ENCODE assay signal across 11 cellular contexts in the genomic region with DNA sequence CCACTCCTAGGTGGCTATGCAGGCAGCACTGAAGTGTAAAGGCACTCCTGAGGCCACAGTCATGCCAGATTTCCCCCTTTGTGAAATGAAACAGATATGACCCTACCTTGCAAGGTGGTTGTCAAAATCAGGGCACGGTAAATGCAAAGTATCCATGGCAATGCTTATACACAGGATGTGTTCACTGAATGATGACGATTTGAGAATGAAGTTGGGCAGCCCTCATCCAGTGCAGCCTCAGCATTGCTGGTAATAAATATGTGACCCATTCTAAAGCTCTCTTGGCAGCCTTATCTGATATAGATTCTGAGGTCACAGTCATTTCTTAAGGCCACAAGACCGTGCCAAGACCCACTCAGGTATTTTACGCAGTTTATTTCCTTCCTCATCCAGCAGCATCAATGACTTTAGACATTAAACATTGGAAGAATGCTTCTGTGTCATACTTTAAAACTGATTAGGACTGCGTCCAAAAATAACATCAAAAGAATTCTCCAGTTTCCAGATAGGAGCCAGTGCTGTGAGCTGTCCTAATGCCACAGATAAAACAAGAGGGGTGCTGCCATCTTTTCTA.
DNase-seq lines count a peak whose midpoint lies in the region; ATAC-seq and TF ChIP-seq lines count a peak whose summit lies in the region.
"Had no signal": no experiment of that assay in that cellular context is flagged by ENCODE, and none has a peak within 500 bp of the region (broad histone marks: within the 10 kb centered on the region; RNA-seq: fewer than 3 reads in every experiment).

No MANE protein-coding gene starts in this region.

- H3K4ac ChIP-seq in H9 (ENCODE audit: low read depth, low read length): no peak overlapping the region

- TF ChIP-seq CTCF in body of pancreas (IDR thresholded peaks at IDR 0.05): no peak
- no peak for TF ChIP-seq CTCF in kidney epithelial cell (IDR thresholded peaks at IDR 0.05; ENCODE audit: insufficient read depth, low read length, poor library complexity, severe bottlenecking)
- no peak for TF ChIP-seq CTCF in H9 (conservative IDR thresholded peaks at IDR 0.05)

- no peak overlapping the region for H3K23ac ChIP-seq in H9 (ENCODE audit: insufficient read length, low read depth, low read length)

- no peak overlapping the region for H3T11ph ChIP-seq in H9 (ENCODE audit: low read length)

- H2BK12ac ChIP-seq in H9 (ENCODE audit: insufficient read length, low read depth, low read length): no peak overlapping the region

- H3K4me1 Mint-ChIP-seq in H9: peaks cover 3 to 4% of the 10 kb centered on the region in 2 experiments
- H3K4me1 Mint-ChIP-seq: B cell had no signal

- peaks cover 26% of the 10 kb centered on the region for H3K27me3 Mint-ChIP-seq in H9 (ENCODE audit: low read depth)
- H3K27me3 Mint-ChIP-seq: B cell had no signal

- H2AFZ ChIP-seq in H9 (ENCODE audit: low read length): no peak overlapping the region

- H2BK5ac ChIP-seq in H9 (ENCODE audit: insufficient read length, low read length): no peak overlapping the region

- H3K4me1 ChIP-seq in body of pancreas (no peaks in the 10 kb centered on the region), H9 (ENCODE audit: insufficient read depth, low read length) (no peaks in the 10 kb centered on the region)

- no peak overlapping the region for H3K4me3 Mint-ChIP-seq in H9
- H3K4me3 Mint-ChIP-seq: B cell had no signal

- no peak overlapping the region for H3K27ac Mint-ChIP-seq in H9
- H3K27ac Mint-ChIP-seq: B cell had no signal

- H3K79me2 ChIP-seq in H9 (ENCODE audit: insufficient read depth, low read length): no peaks in the 10 kb centered on the region

- H2BK20ac ChIP-seq in H9 (ENCODE audit: low read depth, low read length, poor library complexity, severe bottlenecking): no peak overlapping the region

- no peaks in the 10 kb centered on the region for H4K20me1 ChIP-seq in H9 (ENCODE audit: control insufficient read depth, insufficient read depth, insufficient read length)

- no peaks in the 10 kb centered on the region for H3K23me2 ChIP-seq in H9 (ENCODE audit: insufficient read length, low read depth, low read length, poor library complexity, severe bottlenecking)

- H3K9me3 ChIP-seq in body of pancreas (no peaks in the 10 kb centered on the region), H9 (ENCODE audit: control insufficient read depth, low read depth, low read length) (no peaks in the 10 kb centered on the region)

- H3K36me3 ChIP-seq in body of pancreas (replicated peaks in 1 of 2; ENCODE audit: insufficient read depth in 1 of 2, low read depth in 2 of 2) (no peaks in the 10 kb centered on the region), kidney epithelial cell (ENCODE audit: control insufficient read depth, insufficient read depth, low read length) (no peaks in the 10 kb centered on the region)

- H3K18ac ChIP-seq in H9 (ENCODE audit: insufficient read length, low read depth, low read length): no peak overlapping the region

- H3K9me3 Mint-ChIP-seq in H9: peaks cover 4 to 7% of the 10 kb centered on the region in 2 experiments; a peak in 4 of 5 replicates

- no peaks in the 10 kb centered on the region; a peak in 1 of 7 replicates for H3K36me3 Mint-ChIP-seq in H9 (ENCODE audit: insufficient read depth in 1 of 3, low read depth in 3 of 3)

- H2BK15ac ChIP-seq in H9 (ENCODE audit: low read depth, low read length): no peak overlapping the region

- no peak overlapping the region for H3K4me3 ChIP-seq in body of pancreas
- H3K4me3 ChIP-seq in kidney epithelial cell (ENCODE audit: low read depth, low read length): no peak overlapping the region

- no peak overlapping the region for H4K91ac ChIP-seq in H9 (ENCODE audit: insufficient read length, low read depth, low read length)

- no peak overlapping the region for H4K5ac ChIP-seq in H9 (ENCODE audit: insufficient read length, low read depth, low read length)

- 38 to 50% methylated on average over 5 of the region's 5 CpGs for WGBS in body of pancreas, 2 donors
- no CpG with 5 or more reads among the region's 5 CpGs for WGBS in H9 (ENCODE audit: extremely low coverage, insufficient read length, low lambda C conversion rate)

- H3K14ac ChIP-seq in H9 (ENCODE audit: insufficient read depth, low read length): no peak overlapping the region

- H3K27ac ChIP-seq in body of pancreas (peak overlapping the region in 1 of 4 donors; percentile 36), H9 (ENCODE audit: insufficient read length, low read depth, low read length) (no peak overlapping the region)

- intact Hi-C loops in body of pancreas (cut with DNase I): no loop called here
- intact Hi-C loops in head of caudate nucleus (cut with DNase I): loop anchor here (10.0 kb wide), 1 partner anchor 56 kb away; no protein-coding TSS in a partner anchor

- H3K9ac ChIP-seq in H9 (ENCODE audit: extremely low read depth, insufficient read length, low read length): no peak overlapping the region

- no peak overlapping the region for H3K4me2 ChIP-seq in H9 (ENCODE audit: insufficient read depth, insufficient read length, low read length)

- TF ChIP-seq POLR2A in body of pancreas (IDR thresholded peaks at IDR 0.05): no peak

- no peak overlapping the region for H4K8ac ChIP-seq in H9 (replicated peaks; ENCODE audit: insufficient read length, low read depth, low read length)

- peak; percentile 68 for ATAC-seq in body of pancreas
- no peak for ATAC-seq in GM19023 (IDR thresholded peaks at IDR 0.05; ENCODE audit: unreplicated experiment)

- H3K27me3 ChIP-seq in body of pancreas (no peaks in the 10 kb centered on the region), kidney epithelial cell (ENCODE audit: control insufficient read depth, insufficient read depth, low read length) (no peaks in the 10 kb centered on the region), H9 (ENCODE audit: insufficient read depth, low read length) (no peaks in the 10 kb centered on the region)

- H2BK120ac ChIP-seq in H9 (ENCODE audit: low read depth, low read length, poor library complexity, severe bottlenecking): no peak overlapping the region

- no peak overlapping the region for H2AK5ac ChIP-seq in H9 (ENCODE audit: insufficient read length, low read length)

- no peak overlapping the region for H3K56ac ChIP-seq in H9 (ENCODE audit: insufficient read length, low read depth, low read length)

- no peaks in the 10 kb centered on the region for H3K79me1 ChIP-seq in H9 (ENCODE audit: insufficient read depth, low read depth, low read length, poor library complexity, severe bottlenecking)

- DNase-seq in A172 (ENCODE audit: low spot score) (peak; percentile 98), HS-5 (ENCODE audit: low read depth) (peak; percentile 94), body of pancreas (no peak), kidney epithelial cell (ENCODE audit: low read depth) (peak; percentile 86), H9 (no peak), head of caudate nucleus (no peak)
- DNase-seq in activated CD4-positive, CD25-positive, alpha-beta regulatory T cell treated with anti-CD3 and anti-CD28 coated beads, Interleukin-2, amount 50 U/mL, for 72 hours: no peak
- DNase-seq: cerebellar nuclear complex, NCI-H1694 treated with DMSO at 0.1 percent for 48 hours had no signal

Comparison
In these comparisons a context has a peak if more than half of its experiments do, and no peak if none do; other contexts are left out.
1. DNase-seq: peak in A172 (single experiment), HS-5 (single experiment) and kidney epithelial cell (single experiment); none in body of pancreas (0 of 4), H9 (single experiment), head of caudate nucleus (0 of 42) and activated CD4-positive, CD25-positive, alpha-beta regulatory T cell treated with anti-CD3 and anti-CD28 coated beads, Interleukin-2, amount 50 U/mL, for 72 hours (single experiment).